In genomic region chr2:185738679-185739472, GRCh38 we compare ENCODE assay signal across 1 cellular context.
A peak's percentile ranks its signal among the peaks of the same experiment; 100 is the strongest.
TF ChIP-seq lines count a peak whose summit lies in the region.

FSIP2 (plus strand) TSS chr2:185738804; CDS start chr2:185738895, 91 bp downstream.

TF ChIP-seq in H1, 55 proteins besides CTCF, POLR2A, EP300 and RAD21 (continued from another document):
- peak; percentile 32; the same call in 1 of the 2 replicates for TF ChIP-seq TAF1 (IDR thresholded peaks at IDR 0.05; ENCODE audit: low read depth, low read length)
- TF ChIP-seq ASH2L (IDR thresholded peaks at IDR 0.05; ENCODE audit: low read length) = peak; percentile 93
- 0 out of 2 replicates have a peak, but pooled peaks have one; percentile 9 for TF ChIP-seq CEBPB (IDR thresholded peaks at IDR 0.05; ENCODE audit: low read depth, low read length)
- 0 out of 2 replicates have a peak, but pooled peaks have one; percentile 23 for TF ChIP-seq SRF (IDR thresholded peaks at IDR 0.05; ENCODE audit: low read depth, low read length)
- TF ChIP-seq GABPA (IDR thresholded peaks at IDR 0.05; ENCODE audit: borderline replicate concordance, insufficient read depth, low read length) = peak; percentile 54; the same call in 1 of the 2 replicates
- TF ChIP-seq CREB1 (IDR thresholded peaks at IDR 0.05) = peak; percentile 59
- no peak for TF ChIP-seq BCL11A (IDR thresholded peaks at IDR 0.05; ENCODE audit: low read depth in 2 of 2, low read length in 2 of 2)
- TF ChIP-seq CTBP2 (IDR thresholded peaks at IDR 0.05; ENCODE audit: borderline replicate concordance, insufficient read depth, insufficient read length, low read length) = peak; percentile 78
- TF ChIP-seq HDAC6 (IDR thresholded peaks at IDR 0.05; ENCODE audit: low read depth, low read length) = no peak
- peak; percentile 68 for TF ChIP-seq MAX (IDR thresholded peaks at IDR 0.05)
- TF ChIP-seq RBBP5 (IDR thresholded peaks at IDR 0.05; ENCODE audit: borderline replicate concordance, low read depth, low read length) = peak; percentile 79; the same call in 1 of the 2 replicates
- TF ChIP-seq PHF8 (conservative IDR thresholded peaks at IDR 0.05; ENCODE audit: low read depth, low read length) = peak; percentile 34; the same call in 1 of the 2 replicates
- TF ChIP-seq TBP (IDR thresholded peaks at IDR 0.05; ENCODE audit: low read depth, low read length) = peak; percentile 49; the same call in 1 of the 2 replicates
- TF ChIP-seq SIN3A (conservative IDR thresholded peaks at IDR 0.05 in 1 of 2, IDR thresholded peaks at IDR 0.05 in 1 of 2; ENCODE audit: low read depth in 1 of 2, low read length in 2 of 2) = peak in 1 of 2 experiments; percentile 77; a peak in 2 of 4 replicates
- TF ChIP-seq CHD2 (IDR thresholded peaks at IDR 0.05; ENCODE audit: low read length) = no peak
- no peak for TF ChIP-seq SP2 (IDR thresholded peaks at IDR 0.05; ENCODE audit: low read length)
- TF ChIP-seq BACH1 (IDR thresholded peaks at IDR 0.05; ENCODE audit: low read length) = peak; percentile 30; the same call in 1 of the 2 replicates
- TF ChIP-seq YY1 (IDR thresholded peaks at IDR 0.05; ENCODE audit: low read depth, low read length) = peak; percentile 81; the same call in 1 of the 2 replicates
- TF ChIP-seq TEAD4 (IDR thresholded peaks at IDR 0.05; ENCODE audit: low read depth, low read length) = 0 out of 2 replicates have a peak, but pooled peaks have one; percentile 8
- TF ChIP-seq SP4 (IDR thresholded peaks at IDR 0.05; ENCODE audit: low read length) = 0 out of 2 replicates have a peak, but pooled peaks have one; percentile 48
- TF ChIP-seq SUZ12 (IDR thresholded peaks at IDR 0.05; ENCODE audit: low read length) = no peak
- TF ChIP-seq USF2 (IDR thresholded peaks at IDR 0.05; ENCODE audit: low read length) = peak; percentile 39; the same call in 1 of the 2 replicates
- TF ChIP-seq TAF7 (optimal IDR thresholded peaks at IDR 0.05; ENCODE audit: borderline replicate concordance, low read depth, low read length) = peak; percentile 76
- 0 out of 2 replicates have a peak, but pooled peaks have one; percentile 17 for TF ChIP-seq JUN (IDR thresholded peaks at IDR 0.05; ENCODE audit: low read depth, low read length)
- no peak for TF ChIP-seq CHD1 (IDR thresholded peaks at IDR 0.05; ENCODE audit: low read depth, low read length)
- TF ChIP-seq NANOG (IDR thresholded peaks at IDR 0.05; ENCODE audit: insufficient read depth, low read depth, low read length, poor library complexity, severe bottlenecking) = peak; percentile 10
- TF ChIP-seq EGR1 (IDR thresholded peaks at IDR 0.05; ENCODE audit: borderline replicate concordance, low read depth, low read length) = no peak
